Comparison of ENCODE assay signal across 25 cellular contexts in genomic region chr2:48065971-48066370, GRCh38.
"Had no signal": no experiment of that assay in that cellular context is flagged by ENCODE, and none has a peak within 500 bp of the region (broad histone marks: within the 10 kb centered on the region; RNA-seq: fewer than 3 reads in every experiment).

No MANE protein-coding gene starts in this region.

- H3K9me3 Mint-ChIP-seq: endodermal cell; memory B cell; natural killer cell treated with Interleukin-12 subunit alpha and Interleukin-12 subunit beta and Interleukin-15 and Interleukin-18, amount 100 ng/mL, for 72 hours had no signal

- H3K4me3 Mint-ChIP-seq: endodermal cell; memory B cell; natural killer cell treated with Interleukin-12 subunit alpha and Interleukin-12 subunit beta and Interleukin-15 and Interleukin-18, amount 100 ng/mL, for 72 hours had no signal

- H3K27ac Mint-ChIP-seq: endodermal cell; memory B cell; natural killer cell treated with Interleukin-12 subunit alpha and Interleukin-12 subunit beta and Interleukin-15 and Interleukin-18, amount 100 ng/mL, for 72 hours had no signal

- ATAC-seq: left lobe of liver, lower lobe of right lung, pancreas, right lobe of liver had no signal

- H3K36me3 Mint-ChIP-seq: natural killer cell treated with Interleukin-12 subunit alpha and Interleukin-12 subunit beta and Interleukin-15 and Interleukin-18, amount 100 ng/mL, for 72 hours had no signal

- H3K4me1 Mint-ChIP-seq: endodermal cell had no signal

- DNase-seq: cerebellar nuclear complex; colonic mucosa; dermis blood vessel endothelial cell; endodermal cell; erythroblast; foreskin melanocyte; head of caudate nucleus; kidney; lower lobe of right lung; midbrain; occipital lobe; pancreas; retina; right lobe of liver; spleen; stimulated activated CD4-positive, alpha-beta T cell treated with anti-CD3 and anti-CD28 coated beads, Interleukin-15, amount 100 ng/mL, for 24 hours; stimulated activated CD4-positive, alpha-beta T cell treated with anti-CD3 and anti-CD28 coated beads, Interleukin-1b, Interleukin-23, amount 100 ng/mL, for 48 hours; stimulated activated CD4-positive, alpha-beta T cell treated with anti-CD3 and anti-CD28 coated beads, Interleukin-4, amount 100 ng/mL, for 24 hours; stimulated activated naive CD4-positive, alpha-beta T cell; stomach; substantia nigra; transverse colon had no signal
